Comparison of ENCODE assay signal across 11 cellular contexts in genomic region chr15:54519577-54519976, GRCh38.
DNase-seq lines count a peak whose midpoint lies in the region; ATAC-seq lines count a peak whose summit lies in the region.
"Had no signal": no experiment of that assay in that cellular context is flagged by ENCODE, and none has a peak within 500 bp of the region (broad histone marks: within the 10 kb centered on the region; RNA-seq: fewer than 3 reads in every experiment).

No MANE protein-coding gene starts in this region.

- ATAC-seq in GM19035 (IDR thresholded peaks at IDR 0.05; ENCODE audit: unreplicated experiment), result peak; percentile 69
- peak; percentile 63 for ATAC-seq in HG03103 (IDR thresholded peaks at IDR 0.05; ENCODE audit: low read depth, unreplicated experiment)
- no peak for ATAC-seq in GM21360 (IDR thresholded peaks at IDR 0.05; ENCODE audit: unreplicated experiment)
- no peak for ATAC-seq in GM19397 (IDR thresholded peaks at IDR 0.05; ENCODE audit: unreplicated experiment)

- DNase-seq in Ammon's horn (ENCODE audit: low spot score), result peak; percentile 29
- DNase-seq in RPMI8226, result peak; percentile 82
- DNase-seq in cerebellar nuclear complex (lab: John Stamatoyannopoulos, UW), result no peak
- DNase-seq in NCI-H1436 treated with DMSO at 0.1 percent for 48 hours (lab: John Stamatoyannopoulos, UW), result no peak
- DNase-seq: HCEC 1CT, NCI-H524 treated with DMSO at 0.1 percent for 48 hours, T1000 had no signal

Comparison
In these comparisons a context has a peak if more than half of its experiments do, and no peak if none do; other contexts are left out.
1. DNase-seq: peak in Ammon's horn (single experiment) and RPMI8226 (single experiment); none in cerebellar nuclear complex (0 of 2) and NCI-H1436 treated with DMSO at 0.1 percent for 48 hours (single experiment).
2. ATAC-seq: peak in GM19035 (single experiment) and HG03103 (single experiment); none in GM21360 (single experiment) and GM19397 (single experiment).